In the genomic region with DNA sequence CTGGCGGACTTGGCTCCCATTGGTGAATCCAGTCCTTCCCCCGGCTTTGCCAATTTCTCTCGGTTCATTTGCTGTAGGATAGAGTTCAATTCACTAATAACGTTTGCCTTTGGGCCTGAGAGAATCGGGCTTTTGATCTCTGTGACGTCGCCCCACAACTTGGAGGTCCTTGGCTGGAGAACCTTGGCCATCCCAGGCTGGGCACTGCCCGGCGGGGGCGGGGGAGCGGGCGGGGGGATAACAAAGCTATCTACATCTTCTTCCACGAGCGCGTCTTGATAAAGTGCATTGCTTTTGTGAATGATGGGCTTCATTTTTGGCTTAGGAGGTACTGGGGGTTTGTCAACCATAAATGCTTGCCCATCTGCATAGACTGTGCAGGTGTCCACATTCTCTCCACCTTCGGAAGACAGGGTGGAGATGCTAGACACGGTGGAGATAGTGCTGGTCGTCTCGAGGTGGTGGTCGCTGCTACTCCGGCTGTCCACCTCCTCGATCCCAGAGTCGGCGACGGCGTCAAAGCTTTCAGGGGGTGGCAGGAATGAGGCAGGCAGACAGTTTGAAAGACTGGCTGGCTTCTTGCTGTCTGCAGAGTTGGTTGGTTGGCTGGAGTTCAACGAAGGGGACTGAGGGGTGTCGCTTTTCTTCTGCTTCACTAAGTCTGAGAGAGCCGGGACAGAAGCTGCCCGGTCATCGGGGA, we compare ENCODE assay signal across 8 cellular contexts.
"Had no signal": no experiment of that assay in that cellular context is flagged by ENCODE, and none has a peak within 500 bp of the region (broad histone marks: within the 10 kb centered on the region; RNA-seq: fewer than 3 reads in every experiment).

No MANE protein-coding gene starts in this region.

- H3K9ac ChIP-seq: GM23248 had no signal

- ATAC-seq: HCT116, HepG2 had no signal

- H3K27ac Mint-ChIP-seq: HFFc6, IgD-negative memory B cell had no signal

- H3K4me1 ChIP-seq: HAP-1 had no signal

- H2AFZ ChIP-seq: GM23248 had no signal

- H3K4me3 Mint-ChIP-seq: HFFc6, IgD-negative memory B cell had no signal

- H3K9me3 ChIP-seq: HAP-1 had no signal

- H3K4me3 ChIP-seq: GM23248, HAP-1 had no signal

- H3K27ac ChIP-seq: GM23248 had no signal

- H3K36me3 Mint-ChIP-seq: IgD-negative memory B cell had no signal

- DNase-seq: GM23248, GOT3, H7, HFFc6 had no signal

- H3K9me3 Mint-ChIP-seq: IgD-negative memory B cell had no signal

- H3K36me3 ChIP-seq: HAP-1 had no signal

- H3K4me1 Mint-ChIP-seq: IgD-negative memory B cell had no signal
